Comparison of ENCODE assay signal across 21 cellular contexts in the genomic region with DNA sequence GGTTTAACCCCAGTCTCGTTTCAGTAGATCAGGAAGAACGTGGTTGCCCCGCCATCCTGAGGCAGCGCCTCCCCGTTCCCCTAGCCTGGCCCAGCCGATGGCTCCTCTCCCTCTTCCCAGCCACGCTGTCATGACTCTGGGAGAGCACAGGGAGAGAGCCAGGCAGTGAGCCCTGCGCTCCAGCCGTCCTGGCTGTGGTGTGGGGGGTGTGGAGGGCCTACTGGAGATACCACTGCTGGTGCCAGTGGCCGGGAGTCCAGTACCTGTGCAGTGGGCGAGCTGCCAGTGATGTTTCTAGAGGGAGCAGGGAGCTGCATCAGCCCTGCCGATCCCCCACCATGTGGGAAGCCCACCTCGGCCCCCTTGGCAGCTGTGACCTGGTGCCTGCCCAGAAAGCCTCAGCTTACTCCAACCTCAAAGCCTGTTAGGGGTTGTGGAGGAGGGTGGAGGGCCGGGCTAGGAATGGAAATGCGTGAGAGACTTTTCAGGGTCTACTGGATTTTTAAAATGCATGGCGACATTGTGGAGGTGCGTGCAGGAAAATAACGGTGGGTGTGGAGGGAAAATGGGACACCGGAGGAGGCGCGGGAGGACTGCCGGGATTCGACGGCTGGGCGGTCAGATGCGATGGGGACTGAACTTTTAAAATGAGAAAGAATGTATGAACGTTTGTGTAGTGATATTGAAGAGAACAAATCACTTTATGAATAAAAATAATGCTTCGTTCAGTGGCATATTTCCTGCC. TPM values are rescaled to one million over a fixed set of nuclear protein-coding genes. Genes with fewer than 3 reads are reported as not detected.
"Had no signal": no experiment of that assay in that cellular context is flagged by ENCODE, and none has a peak within 500 bp of the region (broad histone marks: within the 10 kb centered on the region; RNA-seq: fewer than 3 reads in every experiment).

No MANE protein-coding gene starts in this region.

- H3K4me1 Mint-ChIP-seq: memory B cell, WTC11 had no signal

- H3K4me1 ChIP-seq: ascending aorta, breast epithelium, gastrocnemius medialis, heart left ventricle, tibial nerve, uterus had no signal

- H3K9me3 ChIP-seq: ascending aorta, breast epithelium, gastrocnemius medialis, heart left ventricle, tibial nerve, uterus had no signal

- H3K4me3 ChIP-seq: ascending aorta, breast epithelium, gastrocnemius medialis, heart left ventricle, tibial nerve, uterus had no signal

- DNase-seq: activated CD4-positive, alpha-beta memory T cell treated with anti-CD3 and anti-CD28 coated beads, Interleukin-2, amount 10 ng/mL, durations not matched to agents 7 days and 5 days; activated CD4-positive, alpha-beta T cell treated with anti-CD3 and anti-CD28 coated beads for 36 hours; activated gamma-delta T cell; activated T-cell treated with anti-CD3 and anti-CD28 coated beads, Interleukin-2, amount 50 U/mL, for 4 hours; effector CD4-positive, alpha-beta T cell; gastrocnemius medialis; heart left ventricle; kidney glomerular epithelial cell; naive thymus-derived CD8-positive, alpha-beta T cell; nucleus accumbens; stimulated activated CD4-positive, alpha-beta T cell treated with anti-CD3 and anti-CD28 coated beads, Interleukin-2, amount 100 ng/mL, for 24 hours; uterus had no signal

- H3K9me3 Mint-ChIP-seq: activated CD4-positive, alpha-beta memory T cell treated with anti-CD3 and anti-CD28 coated beads, Interleukin-2, amount 10 ng/mL, durations not matched to agents 7 days and 5 days; activated naive CD4-positive, alpha-beta T cell treated with anti-CD3 and anti-CD28 coated beads, Interleukin-2, amount 50 U/mL, for 24 hours; activated T-cell treated with anti-CD3 and anti-CD28 coated beads, Interleukin-2, amount 50 U/mL, for 4 hours; memory B cell; naive thymus-derived CD8-positive, alpha-beta T cell; stimulated activated naive CD8-positive, alpha-beta T cell treated with anti-CD3 and anti-CD28 coated beads, Interleukin-15, Interleukin-2, amounts not matched to agents 100 ng/mL and 50 ng/mL, for 24 hours; WTC11 had no signal

- H3K27ac Mint-ChIP-seq: activated CD4-positive, alpha-beta memory T cell treated with anti-CD3 and anti-CD28 coated beads, Interleukin-2, amount 10 ng/mL, durations not matched to agents 7 days and 5 days; activated CD4-positive, alpha-beta T cell treated with anti-CD3 and anti-CD28 coated beads for 36 hours; activated naive CD4-positive, alpha-beta T cell treated with anti-CD3 and anti-CD28 coated beads, Interleukin-2, amount 50 U/mL, for 24 hours; memory B cell; stimulated activated naive CD8-positive, alpha-beta T cell treated with anti-CD3 and anti-CD28 coated beads, Interleukin-15, Interleukin-2, amounts not matched to agents 100 ng/mL and 50 ng/mL, for 24 hours; WTC11 had no signal

- H3K4me3 Mint-ChIP-seq: activated CD4-positive, alpha-beta memory T cell treated with anti-CD3 and anti-CD28 coated beads, Interleukin-2, amount 10 ng/mL, durations not matched to agents 7 days and 5 days; activated CD4-positive, alpha-beta T cell treated with anti-CD3 and anti-CD28 coated beads for 36 hours; activated naive CD4-positive, alpha-beta T cell treated with anti-CD3 and anti-CD28 coated beads, Interleukin-2, amount 50 U/mL, for 24 hours; activated T-cell treated with anti-CD3 and anti-CD28 coated beads, Interleukin-2, amount 50 U/mL, for 4 hours; memory B cell; stimulated activated naive CD8-positive, alpha-beta T cell treated with anti-CD3 and anti-CD28 coated beads, Interleukin-15, Interleukin-2, amounts not matched to agents 100 ng/mL and 50 ng/mL, for 24 hours; WTC11 had no signal

- H3K27ac ChIP-seq: ascending aorta, breast epithelium, gastrocnemius medialis, heart left ventricle, tibial nerve, uterus had no signal

- H3K36me3 ChIP-seq: breast epithelium, gastrocnemius medialis, heart left ventricle, uterus had no signal

- H3K27me3 Mint-ChIP-seq: activated CD4-positive, alpha-beta memory T cell treated with anti-CD3 and anti-CD28 coated beads, Interleukin-2, amount 10 ng/mL, durations not matched to agents 7 days and 5 days; activated CD4-positive, alpha-beta T cell treated with anti-CD3 and anti-CD28 coated beads for 36 hours; activated naive CD4-positive, alpha-beta T cell treated with anti-CD3 and anti-CD28 coated beads, Interleukin-2, amount 50 U/mL, for 24 hours; memory B cell; stimulated activated naive CD8-positive, alpha-beta T cell treated with anti-CD3 and anti-CD28 coated beads, Interleukin-15, Interleukin-2, amounts not matched to agents 100 ng/mL and 50 ng/mL, for 24 hours had no signal

- H3K27me3 ChIP-seq: ascending aorta, breast epithelium, gastrocnemius medialis, heart left ventricle, tibial nerve, uterus had no signal

- H3K36me3 Mint-ChIP-seq: activated naive CD4-positive, alpha-beta T cell treated with anti-CD3 and anti-CD28 coated beads, Interleukin-2, amount 50 U/mL, for 24 hours; memory B cell; naive thymus-derived CD8-positive, alpha-beta T cell; WTC11 had no signal

RNA-seq across cellular contexts. Expression of a gene that starts 4.9 kb away (rescaled TPM):
- total RNA-seq: ascending aorta, esophagus mucosa had no signal
- polyA plus RNA-seq: liver; naive thymus-derived CD8-positive, alpha-beta T cell had no signal
